19 cellular contexts compared by ENCODE assay signal in genomic region chrX:137549846-137550534, GRCh38. TPM values are rescaled to one million over a fixed set of nuclear protein-coding genes. Genes with fewer than 3 reads are reported as not detected.
DNase-seq lines count a peak whose midpoint lies in the region; ATAC-seq and TF ChIP-seq lines count a peak whose summit lies in the region.
"Had no signal": no experiment of that assay in that cellular context is flagged by ENCODE, and none has a peak within 500 bp of the region (broad histone marks: within the 10 kb centered on the region; RNA-seq: fewer than 3 reads in every experiment).

No MANE protein-coding gene starts in this region.

- H3K4me3 ChIP-seq in iPS-20b (ENCODE audit: low read length), result peak overlapping the region; percentile 64
- H3K4me3 ChIP-seq in gastrocnemius medialis, result peak overlapping the region in 3 of 4 donors; percentile 15 to 43 (median 19)

- peaks cover 52% of the 10 kb centered on the region for H3K27me3 Mint-ChIP-seq in activated T-cell treated with anti-CD3 and anti-CD28 coated beads, Interleukin-2, amount 50 U/mL, for 72 hours (ENCODE audit: low read depth)
- peaks cover 76% of the 10 kb centered on the region for H3K27me3 Mint-ChIP-seq in activated T-cell treated with anti-CD3 and anti-CD28 coated beads, Interleukin-2, amount 50 U/mL, for 24 hours
- peaks cover 90% of the 10 kb centered on the region for H3K27me3 Mint-ChIP-seq in brain

- intact Hi-C loops in gastrocnemius medialis (cut with DNase I; ENCODE audit: low total_unique reads), result no loop called here

- H3K4me1 ChIP-seq in iPS-20b (ENCODE audit: insufficient read depth, low read length), result peaks cover 6% of the 10 kb centered on the region; the same call in 1 of the 2 replicates
- H3K4me1 ChIP-seq in gastrocnemius medialis, result no peaks in the 10 kb centered on the region

- TF ChIP-seq POLR2A in gastrocnemius medialis (IDR thresholded peaks at IDR 0.05), result no peak

- TF ChIP-seq CTCF in brain (conservative IDR thresholded peaks at IDR 0.05) (no peak), gastrocnemius medialis (IDR thresholded peaks at IDR 0.05 in 4 of 5, conservative IDR thresholded peaks at IDR 0.05 in 1 of 5) (no peak)

- no peak for ATAC-seq in activated T-cell treated with anti-CD3 and anti-CD28 coated beads, Interleukin-2, amount 50 U/mL, for 72 hours (replicated peaks in 1 of 2)
- ATAC-seq in gastrocnemius medialis (no peak), GM18511 (IDR thresholded peaks at IDR 0.05; ENCODE audit: unreplicated experiment) (no peak)
- ATAC-seq: left cardiac atrium, PC-3 had no signal

- in situ Hi-C loops in gastrocnemius medialis (cut with MboI; ENCODE audit: low sequenced_read_pairs in 4 of 4), result no loop called here

- H3K27ac Mint-ChIP-seq in activated T-cell treated with anti-CD3 and anti-CD28 coated beads, Interleukin-2, amount 50 U/mL, for 72 hours, result no peak overlapping the region
- H3K27ac Mint-ChIP-seq in activated T-cell treated with anti-CD3 and anti-CD28 coated beads, Interleukin-2, amount 50 U/mL, for 24 hours, result no peak overlapping the region
- H3K27ac Mint-ChIP-seq in brain, result peak overlapping the region in 4 of 5 experiments; percentile 7 to 89 (median 78)
- H3K27ac Mint-ChIP-seq: CD4-positive, alpha-beta memory T cell had no signal

- H3K9ac ChIP-seq in iPS-20b (ENCODE audit: low read depth, low read length), result peak overlapping the region; percentile 41; the same call in 1 of the 2 replicates

- H3K27me3 ChIP-seq in iPS-20b (ENCODE audit: insufficient read depth, low read length), result peaks cover 59% of the 10 kb centered on the region
- peaks cover 33 to 74% (median 64%) of the 10 kb centered on the region in 3 donors for H3K27me3 ChIP-seq in gastrocnemius medialis

- H3K27ac ChIP-seq in iPS-20b (ENCODE audit: low read length) (no peak overlapping the region), gastrocnemius medialis (no peak overlapping the region)

- DNase-seq in activated T-cell treated with anti-CD3 and anti-CD28 coated beads, Interleukin-2, amount 50 U/mL, for 72 hours, result no peak
- DNase-seq in activated T-cell treated with anti-CD3 and anti-CD28 coated beads, Interleukin-2, amount 50 U/mL, for 24 hours, result no peak
- DNase-seq in gastrocnemius medialis, result no peak
- no peak for DNase-seq in NCI-H2081 (lab: John Stamatoyannopoulos, UW)
- DNase-seq in activated CD4-positive, CD25-positive, alpha-beta regulatory T cell (lab: John Stamatoyannopoulos, UW), result no peak
- DNase-seq: ACHN; activated CD8-positive, alpha-beta memory T cell treated with anti-CD3 and anti-CD28 coated beads for 24 hours; CD4-positive, alpha-beta memory T cell; central memory CD4-positive, alpha-beta T cell; Karpas-422; left cardiac atrium; NCI-H1417 treated with DMSO at 0.1 percent for 48 hours; NCI-H510A treated with DMSO at 0.1 percent for 48 hours; PC-3; stimulated activated CD4-positive, alpha-beta T cell treated with anti-CD3 and anti-CD28 coated beads, Interleukin-4, amount 100 ng/mL, for 1 hour; trophoblast cell had no signal

- no peaks in the 10 kb centered on the region for H3K9me3 Mint-ChIP-seq in activated T-cell treated with anti-CD3 and anti-CD28 coated beads, Interleukin-2, amount 50 U/mL, for 72 hours
- no peaks in the 10 kb centered on the region for H3K9me3 Mint-ChIP-seq in activated T-cell treated with anti-CD3 and anti-CD28 coated beads, Interleukin-2, amount 50 U/mL, for 24 hours
- H3K9me3 Mint-ChIP-seq in brain, result peaks cover 0 to 19% (median 3%) of the 10 kb centered on the region in 5 experiments

- peak overlapping the region; percentile 61 to 74 for H3K4me3 Mint-ChIP-seq in activated T-cell treated with anti-CD3 and anti-CD28 coated beads, Interleukin-2, amount 50 U/mL, for 72 hours
- H3K4me3 Mint-ChIP-seq in activated T-cell treated with anti-CD3 and anti-CD28 coated beads, Interleukin-2, amount 50 U/mL, for 24 hours, result no peak overlapping the region
- H3K4me3 Mint-ChIP-seq in brain, result peak overlapping the region; percentile 72 to 82 (median 79)

- no peaks in the 10 kb centered on the region for H3K36me3 Mint-ChIP-seq in activated T-cell treated with anti-CD3 and anti-CD28 coated beads, Interleukin-2, amount 50 U/mL, for 72 hours (ENCODE audit: insufficient read depth in 2 of 2)
- no peaks in the 10 kb centered on the region for H3K36me3 Mint-ChIP-seq in activated T-cell treated with anti-CD3 and anti-CD28 coated beads, Interleukin-2, amount 50 U/mL, for 24 hours (ENCODE audit: low read depth)
- H3K36me3 Mint-ChIP-seq in brain, result no peaks in the 10 kb centered on the region
- H3K36me3 Mint-ChIP-seq: CD4-positive, alpha-beta memory T cell had no signal

- no peaks in the 10 kb centered on the region for H3K36me3 ChIP-seq in iPS-20b (ENCODE audit: insufficient read depth, low read depth, low read length)
- no peaks in the 10 kb centered on the region for H3K36me3 ChIP-seq in gastrocnemius medialis

- peaks cover 5% of the 10 kb centered on the region for H3K4me1 Mint-ChIP-seq in activated T-cell treated with anti-CD3 and anti-CD28 coated beads, Interleukin-2, amount 50 U/mL, for 72 hours (ENCODE audit: low read depth)
- H3K4me1 Mint-ChIP-seq in activated T-cell treated with anti-CD3 and anti-CD28 coated beads, Interleukin-2, amount 50 U/mL, for 24 hours (ENCODE audit: low read depth), result peaks cover 8% of the 10 kb centered on the region
- peaks cover 10% of the 10 kb centered on the region for H3K4me1 Mint-ChIP-seq in brain

- H3K9me3 ChIP-seq in iPS-20b (ENCODE audit: insufficient read depth, low read depth, low read length), result no peaks in the 10 kb centered on the region
- H3K9me3 ChIP-seq in gastrocnemius medialis, result no peaks in the 10 kb centered on the region

RNA-seq across cellular contexts. Expression of gene ZIC3, which starts 15.9 kb away (rescaled TPM):
- total RNA-seq in activated T-cell treated with anti-CD3 and anti-CD28 coated beads, Interleukin-2, amount 50 U/mL, for 72 hours, result not detected
- polyA plus RNA-seq in brain (ENCODE audit: insufficient read depth, low read depth, low replicate concordance), result 0.24 TPM
- not detected for total RNA-seq in gastrocnemius medialis
- total RNA-seq: CD4-positive, alpha-beta memory T cell; left cardiac atrium; PC-3 had no signal
- polyA plus RNA-seq: CD4-positive, alpha-beta memory T cell had no signal

Comparison
In these comparisons a context has a peak if more than half of its experiments do, and no peak if none do; other contexts are left out.
1. H3K27ac Mint-ChIP-seq: peak in brain (4 of 5); none in activated T-cell treated with anti-CD3 and anti-CD28 coated beads, Interleukin-2, amount 50 U/mL, for 72 hours (single experiment) and activated T-cell treated with anti-CD3 and anti-CD28 coated beads, Interleukin-2, amount 50 U/mL, for 24 hours (single experiment).